ENCODE assay signal across 11 cellular contexts in the genomic region with DNA sequence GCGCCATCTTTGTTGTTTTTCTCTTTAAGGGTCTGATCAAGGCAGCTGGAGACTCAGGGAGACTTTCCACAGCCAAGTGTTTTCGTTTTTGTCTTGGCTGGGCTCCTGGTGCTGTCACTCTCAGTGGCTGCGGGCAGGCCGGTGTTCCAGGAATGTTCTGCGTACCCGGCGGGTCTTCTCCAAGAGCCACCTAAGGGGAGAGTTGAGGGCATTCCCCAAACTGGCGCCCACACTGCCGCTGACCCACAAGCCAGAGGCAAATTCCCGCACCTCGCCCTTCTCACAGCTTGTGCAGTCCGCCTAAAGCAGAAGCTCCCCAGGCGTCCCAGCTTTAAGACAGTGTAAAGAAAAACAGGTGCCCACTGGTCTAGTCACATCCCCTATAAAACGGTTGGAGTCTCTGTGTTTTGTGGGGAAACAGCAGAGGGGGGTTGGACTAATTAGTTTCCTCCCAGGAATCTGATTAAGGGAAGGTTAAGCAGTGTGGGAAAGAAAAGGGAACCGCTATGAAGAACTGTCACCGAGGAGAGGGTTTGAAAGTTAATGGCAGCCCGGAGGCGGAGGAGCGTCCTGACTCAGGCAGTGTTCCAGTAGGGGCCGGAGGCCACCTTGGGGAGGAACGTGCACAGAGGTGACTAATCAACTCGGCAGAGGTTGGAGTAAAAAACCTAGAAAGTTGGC.
DNase-seq lines count a peak whose midpoint lies in the region; ATAC-seq and TF ChIP-seq lines count a peak whose summit lies in the region.
"Had no signal": no experiment of that assay in that cellular context is flagged by ENCODE, and none has a peak within 500 bp of the region (broad histone marks: within the 10 kb centered on the region; RNA-seq: fewer than 3 reads in every experiment).

No MANE protein-coding gene starts in this region.

- intact Hi-C loops in esophagus muscularis mucosa (cut with DNase I) = no loop called here

- H3K27me3 ChIP-seq in esophagus muscularis mucosa = peaks cover 0 to 59% (median 0%) of the 10 kb centered on the region in 4 donors

- no peak for TF ChIP-seq POLR2A in esophagus muscularis mucosa (IDR thresholded peaks at IDR 0.05; ENCODE audit: low read depth)

- H3K9me3 ChIP-seq in esophagus muscularis mucosa = no peaks in the 10 kb centered on the region

- 19% methylated on average over 12 of the region's 22 CpGs for WGBS in esophagus muscularis mucosa

- no peak overlapping the region for H3K27ac ChIP-seq in esophagus muscularis mucosa (replicated peaks in 1 of 4)

- peak overlapping the region; percentile 31 for H3K4me3 ChIP-seq in AG09309 (ENCODE audit: control insufficient read depth, low read depth, low read length)
- H3K4me3 ChIP-seq in esophagus muscularis mucosa = peak overlapping the region; percentile 13 to 43 (median 34)

- H3K4me1 ChIP-seq in esophagus muscularis mucosa = peaks cover 6 to 13% (median 10%) of the 10 kb centered on the region in 4 donors

- no peak for DNase-seq in AG09309 (ENCODE audit: low read depth)
- peak; percentile 52 for DNase-seq in NCI-H226
- no peak for DNase-seq in esophagus muscularis mucosa (ENCODE audit: extremely low spot score)
- no peak for DNase-seq in omental fat pad (ENCODE audit: low spot score)
- no peak for DNase-seq in SKM-1 treated with dmso at 0.1 percent for 144 hours (lab: John Stamatoyannopoulos, UW; ENCODE audit: unreplicated experiment)
- DNase-seq in stimulated activated CD4-positive, alpha-beta T cell treated with anti-CD3 and anti-CD28 coated beads, Interleukin-12 subunit alpha, Interleukin-12 subunit beta, amount 100 ng/mL, for 4 hours = no peak
- no peak for DNase-seq in effector CD4-positive, alpha-beta T cell
- DNase-seq: activated B cell treated with CpG ODN at 0.5 μM for 24 hours; effector memory CD8-positive, alpha-beta T cell; left colon had no signal

- no peaks in the 10 kb centered on the region for H3K36me3 ChIP-seq in esophagus muscularis mucosa

- no peak for TF ChIP-seq CTCF in AG09309 (IDR thresholded peaks at IDR 0.05; ENCODE audit: control insufficient read depth, insufficient read depth, low read depth, low read length, missing control alignments)
- no peak for TF ChIP-seq CTCF in esophagus muscularis mucosa (IDR thresholded peaks at IDR 0.05)
- TF ChIP-seq CTCF in omental fat pad (IDR thresholded peaks at IDR 0.05) = no peak

- ATAC-seq in omental fat pad (ENCODE audit: low FRiP score) (peak; percentile 85), GM19035 (IDR thresholded peaks at IDR 0.05; ENCODE audit: unreplicated experiment) (no peak)
- ATAC-seq: effector memory CD8-positive, alpha-beta T cell; left colon had no signal

- no peak for TF ChIP-seq EP300 in esophagus muscularis mucosa (IDR thresholded peaks at IDR 0.05)
